Comparison of ENCODE assay signal across 8 cellular contexts in genomic region chr14:53152627-53152908, GRCh38. TPM values are rescaled to one million over a fixed set of nuclear protein-coding genes. Genes with fewer than 3 reads are reported as not detected.
A peak's percentile ranks its signal among the peaks of the same experiment; 100 is the strongest.
DNase-seq lines count a peak whose midpoint lies in the region; ATAC-seq and TF ChIP-seq lines count a peak whose summit lies in the region.

No MANE protein-coding gene starts in this region.

- peaks cover 20% of the 10 kb centered on the region for H4K20me1 ChIP-seq in osteoblast (ENCODE audit: insufficient read depth, low read length)

- no peaks in the 10 kb centered on the region for H3K27me3 ChIP-seq in osteoblast (ENCODE audit: insufficient read depth, low read length)

- peak; percentile 13 for ATAC-seq in activated CD4-positive, alpha-beta T cell treated with anti-CD3 and anti-CD28 coated beads for 36 hours
- ATAC-seq in HG02943 (IDR thresholded peaks at IDR 0.05; ENCODE audit: low read depth, unreplicated experiment) (peak; percentile 14), T-helper 17 cell (peak; percentile 30)

- peak overlapping the region; percentile 66 for H3K27ac ChIP-seq in osteoblast (ENCODE audit: low read depth, low read length)

- H3K4me2 ChIP-seq in osteoblast (ENCODE audit: insufficient read depth, low read length), result peak overlapping the region; percentile 90

- no peaks in the 10 kb centered on the region for H3K9me3 ChIP-seq in T-helper 17 cell (ENCODE audit: control insufficient read depth, low read length, poor library complexity, severe bottlenecking)
- no peaks in the 10 kb centered on the region for H3K9me3 ChIP-seq in osteoblast (ENCODE audit: low read depth, low read length)

- H2AFZ ChIP-seq in osteoblast (ENCODE audit: low read length), result peak overlapping the region; percentile 93

- CTCF ChIA-PET in activated CD4-positive, alpha-beta T cell treated with anti-CD3 and anti-CD28 coated beads for 36 hours (lab: Charles Lee), result interaction anchor here (0.6 to 5.6 kb wide), 7 partner anchors 11 to 204 kb away, joined by 3 to 42 read pairs (median 5); no protein-coding TSS in a partner anchor

- peaks cover 39% of the 10 kb centered on the region for H3K4me1 Mint-ChIP-seq in activated CD4-positive, alpha-beta T cell treated with anti-CD3 and anti-CD28 coated beads for 36 hours
- H3K4me1 Mint-ChIP-seq in T-helper 17 cell, result peaks cover 41% of the 10 kb centered on the region

- H3K4me3 ChIP-seq in fibroblast of mammary gland (ENCODE audit: control insufficient read depth, low read depth, low read length) (peak overlapping the region; percentile 88), osteoblast (ENCODE audit: insufficient read depth, low read length) (peak overlapping the region; percentile 94)

- H3K4me1 ChIP-seq in osteoblast (ENCODE audit: insufficient read depth, low read length), result peaks cover 11% of the 10 kb centered on the region

- H3K9me3 Mint-ChIP-seq in activated CD4-positive, alpha-beta T cell treated with anti-CD3 and anti-CD28 coated beads for 36 hours (ENCODE audit: low read depth), result no peaks in the 10 kb centered on the region

- DNase-seq in activated CD4-positive, alpha-beta T cell treated with anti-CD3 and anti-CD28 coated beads for 36 hours, result no peak
- no peak for DNase-seq in activated CD4-positive, alpha-beta T cell treated with anti-CD3 and anti-CD28 coated beads for 48 hours
- DNase-seq in T-helper 17 cell (no peak), fibroblast of mammary gland (ENCODE audit: low read depth) (no peak), osteoblast (ENCODE audit: insufficient read length, low spot score, missing footprints) (peak; percentile 89), NCI-H446 treated with DMSO at 0.1 percent for 48 hours (lab: John Stamatoyannopoulos, UW) (no peak), NCI-H2029 treated with DMSO at 0.1 percent for 48 hours (lab: John Stamatoyannopoulos, UW) (no peak)

- peak overlapping the region; percentile 99 for H3K4me3 Mint-ChIP-seq in activated CD4-positive, alpha-beta T cell treated with anti-CD3 and anti-CD28 coated beads for 36 hours
- peak overlapping the region; percentile 100 for H3K4me3 Mint-ChIP-seq in T-helper 17 cell

- no peak for TF ChIP-seq CTCF in fibroblast of mammary gland (conservative IDR thresholded peaks at IDR 0.05; ENCODE audit: control insufficient read depth, insufficient read depth, low read depth, low read length)
- TF ChIP-seq CTCF in osteoblast (IDR thresholded peaks at IDR 0.05; ENCODE audit: extremely low read depth, low read depth, low read length), result no peak

- H3K27ac Mint-ChIP-seq in activated CD4-positive, alpha-beta T cell treated with anti-CD3 and anti-CD28 coated beads for 36 hours, result peak overlapping the region; percentile 99
- H3K27ac Mint-ChIP-seq in T-helper 17 cell, result peak overlapping the region; percentile 98

- peaks cover 28% of the 10 kb centered on the region for H3K36me3 Mint-ChIP-seq in activated CD4-positive, alpha-beta T cell treated with anti-CD3 and anti-CD28 coated beads for 36 hours (ENCODE audit: low read depth)
- peaks cover 9% of the 10 kb centered on the region for H3K36me3 Mint-ChIP-seq in T-helper 17 cell (ENCODE audit: low read depth)

- intact Hi-C loops in activated CD4-positive, alpha-beta T cell treated with anti-CD3 and anti-CD28 coated beads for 36 hours (cut with DNase I, micrococcal nuclease), result loop anchor here (2.0 to 10.0 kb wide), 4 partner anchors 358 to 1288 kb away; partner anchors contain the start of genes PSMC6 (in 2 of the 2), CNIH1 (in 1 of the 2) and GNPNAT1 (in 1 of the 2)

- peaks cover 48% of the 10 kb centered on the region for H3K79me2 ChIP-seq in osteoblast (ENCODE audit: insufficient read depth, low read length)

- H3K36me3 ChIP-seq in osteoblast (ENCODE audit: insufficient read depth, low read length), result no peaks in the 10 kb centered on the region

- no peaks in the 10 kb centered on the region for H3K27me3 Mint-ChIP-seq in activated CD4-positive, alpha-beta T cell treated with anti-CD3 and anti-CD28 coated beads for 36 hours
- H3K27me3 Mint-ChIP-seq in T-helper 17 cell, result no peaks in the 10 kb centered on the region

- POLR2A ChIA-PET in activated CD4-positive, alpha-beta T cell treated with anti-CD3 and anti-CD28 coated beads for 36 hours (lab: Charles Lee), result interaction anchor here (0.6 to 2.9 kb wide), 6 partner anchors 9 to 546 kb away, joined by 3 to 24 read pairs (median 5); no protein-coding TSS in a partner anchor

RNA-seq across cellular contexts. Expression of gene DDHD1, which starts 0.6 kb away (rescaled TPM):
- total RNA-seq in activated CD4-positive, alpha-beta T cell treated with anti-CD3 and anti-CD28 coated beads for 36 hours, result 10 to 100 TPM; 34.7 to 36.2 TPM
- total RNA-seq in T-helper 17 cell (10 to 100 TPM; 77.1 to 80.4 TPM), osteoblast (30.0 and 38.0 TPM in 2 replicates)
